22 cellular contexts compared by ENCODE assay signal in genomic region chr2:128970332-128971116, GRCh38.
"Had no signal": no experiment of that assay in that cellular context is flagged by ENCODE, and none has a peak within 500 bp of the region (broad histone marks: within the 10 kb centered on the region; RNA-seq: fewer than 3 reads in every experiment).

No MANE protein-coding gene starts in this region.

- ATAC-seq: effector memory CD8-positive, alpha-beta T cell; left lung; mucosa of descending colon; sciatic nerve had no signal

- H3K4me1 ChIP-seq: left lung, parathyroid adenoma, testis, tibial artery had no signal

- H3K4me3 ChIP-seq: left lung, mucosa of descending colon, smooth muscle cell, testis, tibial artery had no signal

- H3K36me3 ChIP-seq: left lung, tibial artery had no signal

- DNase-seq: cortex of kidney; effector memory CD8-positive, alpha-beta T cell; erythroblast; hypothalamus; left lung; mesenchymal stem cell; mucosa of descending colon; naive B cell; stimulated activated CD4-positive, alpha-beta T cell treated with anti-CD3 and anti-CD28 coated beads, Interleukin-12 subunit alpha, Interleukin-12 subunit beta, amount 100 ng/mL, for 4 hours; stimulated activated CD4-positive, alpha-beta T cell treated with anti-CD3 and anti-CD28 coated beads, Interleukin-1b, Interleukin-23, amount 100 ng/mL, for 48 hours; stimulated activated CD4-positive, alpha-beta T cell treated with anti-CD3 and anti-CD28 coated beads, Interleukin-4, amount 100 ng/mL, for 1 hour; stimulated activated CD8-positive, alpha-beta memory T cell treated with anti-CD3 and anti-CD28 coated beads, Interleukin-4, amount 100 ng/mL, for 48 hours; stimulated activated naive CD4-positive, alpha-beta T cell; substantia nigra; testis; tibial artery had no signal

- H3K9me3 ChIP-seq: left lung, mucosa of descending colon, testis, tibial artery had no signal

- FAIRE-seq: endometrium, frontal cortex, keratinocyte had no signal

- H3K9ac ChIP-seq: parathyroid adenoma had no signal

- H3K27ac ChIP-seq: left lung, parathyroid adenoma, testis, tibial artery had no signal

- H3K4me2 ChIP-seq: smooth muscle cell had no signal

- H3K27me3 ChIP-seq: left lung, testis, tibial artery had no signal
